ENCODE assay signal across 8 cellular contexts in genomic region chr20:45470262-45470931, GRCh38. TPM values are rescaled to one million over a fixed set of nuclear protein-coding genes. Genes with fewer than 3 reads are reported as not detected.
DNase-seq lines count a peak whose midpoint lies in the region; ATAC-seq, FAIRE-seq and TF ChIP-seq lines count a peak whose summit lies in the region.

No MANE protein-coding gene starts in this region.

- no peak for TF ChIP-seq POLR2A in endothelial cell of umbilical vein (IDR thresholded peaks at IDR 0.05; ENCODE audit: low read depth, low read length)
- TF ChIP-seq POLR2A in tibial nerve (IDR thresholded peaks at IDR 0.05): no peak

- H2AFZ ChIP-seq in endothelial cell of umbilical vein (ENCODE audit: low read depth, low read length): peak overlapping the region; percentile 47

- no TSS peak for BruUV-seq in endothelial cell of umbilical vein (replicated peaks; lab: Mats Ljungman, UMichigan)

- ATAC-seq in HG02623 (IDR thresholded peaks at IDR 0.05; ENCODE audit: unreplicated experiment): peak; percentile 45
- peak; percentile 78 for ATAC-seq in RWPE2 (ENCODE audit: low read depth)
- no peak for ATAC-seq in GM21528 (IDR thresholded peaks at IDR 0.05; ENCODE audit: low FRiP score, unreplicated experiment)

- peak; percentile 23 for DNase-seq in GM12865 (ENCODE audit: low read depth)
- DNase-seq in RWPE2 (ENCODE audit: low spot score): peak; percentile 84
- no peak for DNase-seq in endothelial cell of umbilical vein (ENCODE audit: low read depth, low spot score)
- peak; percentile 45 for DNase-seq in mucosa of gallbladder (ENCODE audit: low spot score)
- no peak for DNase-seq in tibial nerve (ENCODE audit: low spot score in 2 of 2)
- no peak for DNase-seq in SHP77 treated with DMSO at 0.1 percent for 48 hours (lab: John Stamatoyannopoulos, UW)

- no peaks in the 10 kb centered on the region for H3K4me1 ChIP-seq in RWPE2 (ENCODE audit: insufficient read depth, poor library complexity, severe bottlenecking)
- peaks cover 4% of the 10 kb centered on the region for H3K4me1 ChIP-seq in endothelial cell of umbilical vein (ENCODE audit: control insufficient read depth, extremely low read depth, insufficient read depth, low read length)
- peaks cover 0 to 32% (median 14%) of the 10 kb centered on the region in 4 donors for H3K4me1 ChIP-seq in tibial nerve

- intact Hi-C loops in endothelial cell of umbilical vein (cut with micrococcal nuclease): no loop called here

- H3K4me3 ChIP-seq in GM12865 (ENCODE audit: low read depth, low read length) (peak overlapping the region; percentile 18; the same call in 1 of the 2 replicates), RWPE2 (ENCODE audit: severe bottlenecking) (peak overlapping the region; percentile 22), endothelial cell of umbilical vein (replicated peaks in 1 of 3; ENCODE audit: insufficient read depth in 1 of 3, low read depth in 1 of 3, low read length in 3 of 3) (peak overlapping the region in 1 of 3 experiments; percentile 8), tibial nerve (peak overlapping the region; percentile 34 to 59 (median 48))

- CTCF ChIA-PET in endothelial cell of umbilical vein (lab: Charles Lee): interaction anchor here (0.6 to 1.4 kb wide), 3 partner anchors 33 to 111 kb away, joined by 3 to 5 read pairs (median 4); no protein-coding TSS in a partner anchor

- H3K36me3 ChIP-seq in RWPE2 (ENCODE audit: low read depth) (no peaks in the 10 kb centered on the region), endothelial cell of umbilical vein (ENCODE audit: control insufficient read depth in 2 of 2, extremely low read depth in 1 of 2, insufficient read depth in 2 of 2, low read length in 2 of 2) (no peaks in the 10 kb centered on the region), tibial nerve (no peaks in the 10 kb centered on the region)

- H3K79me2 ChIP-seq in endothelial cell of umbilical vein (ENCODE audit: control insufficient read depth, insufficient read depth, low read length): no peaks in the 10 kb centered on the region

- WGBS in tibial nerve, 2 donors: 1 to 3% methylated on average over 8 to 39 of the region's 50 CpGs

- H3K27ac ChIP-seq in RWPE2 (ENCODE audit: poor library complexity, severe bottlenecking): no peak overlapping the region
- no peak overlapping the region for H3K27ac ChIP-seq in endothelial cell of umbilical vein (ENCODE audit: insufficient read depth, low read depth, low read length)
- H3K27ac ChIP-seq in tibial nerve: peak overlapping the region; percentile 53 to 90 (median 75)

- TF ChIP-seq CTCF in GM12865 (IDR thresholded peaks at IDR 0.05; ENCODE audit: insufficient read depth, low read depth, low read length, missing control alignments) (no peak), RWPE2 (IDR thresholded peaks at IDR 0.05; ENCODE audit: poor library complexity, severe bottlenecking) (no peak), endothelial cell of umbilical vein (IDR thresholded peaks at IDR 0.05; ENCODE audit: extremely low read depth in 1 of 2, insufficient read depth in 1 of 2, low read depth in 1 of 2, low read length in 2 of 2) (no peak), tibial nerve (IDR thresholded peaks at IDR 0.05) (no peak)

- no peak for FAIRE-seq in endothelial cell of umbilical vein (lab: Jason Lieb, UNC)

- POLR2A ChIA-PET in endothelial cell of umbilical vein (lab: Charles Lee): no interaction called here

- peak; percentile 26 to 49 for TF ChIP-seq EP300 in tibial nerve (IDR thresholded peaks at IDR 0.05)

- H3K9me3 ChIP-seq in RWPE2 (ENCODE audit: severe bottlenecking) (no peaks in the 10 kb centered on the region), endothelial cell of umbilical vein (replicated peaks; ENCODE audit: control insufficient read depth, insufficient read depth, low read length) (no peaks in the 10 kb centered on the region), tibial nerve (no peaks in the 10 kb centered on the region)

- H4K20me1 ChIP-seq in endothelial cell of umbilical vein (replicated peaks; ENCODE audit: control insufficient read depth, extremely low read depth, insufficient read depth, low read length): no peaks in the 10 kb centered on the region

- dilution Hi-C loops in endothelial cell of umbilical vein (cut with MboI; ENCODE audit: extremely low pct_ligation_motif_present, low sequenced_read_pairs): no loop called here

- H3K9me1 ChIP-seq in endothelial cell of umbilical vein (replicated peaks; ENCODE audit: control insufficient read depth, extremely low read depth, insufficient read depth, low read length): no peaks in the 10 kb centered on the region

- H3K27me3 ChIP-seq in RWPE2 (ENCODE audit: insufficient read depth, poor library complexity, severe bottlenecking) (peaks cover 78% of the 10 kb centered on the region), endothelial cell of umbilical vein (ENCODE audit: control insufficient read depth in 2 of 2, insufficient read depth in 2 of 2, low read length in 2 of 2) (peaks cover 41 to 57% of the 10 kb centered on the region in 2 experiments), tibial nerve (peaks cover 0 to 38% of the 10 kb centered on the region in 2 donors)

- H3K9ac ChIP-seq in endothelial cell of umbilical vein (replicated peaks; ENCODE audit: extremely low read depth, insufficient read depth, low read length): no peak overlapping the region

- H3K4me2 ChIP-seq in endothelial cell of umbilical vein (ENCODE audit: insufficient read depth, low read length): peak overlapping the region; percentile 35

TF ChIP-seq in endothelial cell of umbilical vein, 7 proteins besides CTCF, POLR2A, EP300 and RAD21:
- TF ChIP-seq EZH2 (IDR thresholded peaks at IDR 0.05; ENCODE audit: borderline replicate concordance, low read depth, low read length, severe bottlenecking): peak; percentile 67
- TF ChIP-seq POLR2AphosphoS5 (IDR thresholded peaks at IDR 0.05; ENCODE audit: insufficient read depth, low read depth, low read length): no peak
- TF ChIP-seq MAX (IDR thresholded peaks at IDR 0.05; ENCODE audit: insufficient read depth, insufficient read length): no peak
TF ChIP-seq in endothelial cell of umbilical vein: peak in this region for 1.

RNA-seq across cellular contexts. Expression of gene WFDC2, which starts 0.8 kb away (rescaled TPM):
- total RNA-seq in endothelial cell of umbilical vein (not detected in 2 replicates), mucosa of gallbladder (144 TPM), tibial nerve (1 to 10 TPM in 1 of 4 donors, under 1 TPM in 1, not detected in 2; 0.84 to 3.5 TPM)
- 0.22 TPM in 1 of 2 replicates, not detected in the other for polyA plus RNA-seq in endothelial cell of umbilical vein
- not detected in 2 replicates for polyA plus RNA-seq in endothelial cell of umbilical vein (2011; cell fraction: cytosol; rRNA removed)
- polyA plus RNA-seq in endothelial cell of umbilical vein (2011; cell fraction: nucleus; rRNA removed): not detected in 2 replicates
- not detected in 2 replicates for polyA plus RNA-seq in endothelial cell of umbilical vein (2012)
- not detected in 2 replicates for polyA minus RNA-seq in endothelial cell of umbilical vein
- not detected for polyA minus RNA-seq in endothelial cell of umbilical vein (2011; cell fraction: cytosol; rRNA and poly(A)+ RNA removed)
- not detected in 2 replicates for polyA minus RNA-seq in endothelial cell of umbilical vein (2011; cell fraction: nucleus; rRNA and poly(A)+ RNA removed)

RNA-seq across cellular contexts. Expression of gene SPINT3, which starts 45.0 kb away (rescaled TPM):
- not detected in 2 replicates for total RNA-seq in endothelial cell of umbilical vein
- not detected in 2 replicates for polyA plus RNA-seq in endothelial cell of umbilical vein
- not detected in 2 replicates for polyA plus RNA-seq in endothelial cell of umbilical vein (2011; cell fraction: cytosol; rRNA removed)
- not detected in 2 replicates for polyA plus RNA-seq in endothelial cell of umbilical vein (2011; cell fraction: nucleus; rRNA removed)
- polyA plus RNA-seq in endothelial cell of umbilical vein (2012): not detected in 2 replicates
- not detected in 2 replicates for polyA minus RNA-seq in endothelial cell of umbilical vein
- polyA minus RNA-seq in endothelial cell of umbilical vein (2011; cell fraction: cytosol; rRNA and poly(A)+ RNA removed): not detected
- polyA minus RNA-seq in endothelial cell of umbilical vein (2011; cell fraction: nucleus; rRNA and poly(A)+ RNA removed): not detected in 2 replicates
- not detected for total RNA-seq in mucosa of gallbladder
- total RNA-seq in tibial nerve: not detected

RNA-seq across cellular contexts. Expression of gene PIGT, which starts 54.5 kb away (rescaled TPM):
- total RNA-seq in endothelial cell of umbilical vein (92.7 and 96.8 TPM in 2 replicates), mucosa of gallbladder (98.3 TPM), tibial nerve (10 to 100 TPM; 54.6 to 82.8 (median 69.7) TPM)
- 143 and 162 TPM in 2 replicates for polyA plus RNA-seq in endothelial cell of umbilical vein
- polyA plus RNA-seq in endothelial cell of umbilical vein (2011; cell fraction: cytosol; rRNA removed): 110 and 116 TPM in 2 replicates
- polyA plus RNA-seq in endothelial cell of umbilical vein (2011; cell fraction: nucleus; rRNA removed): 75.5 and 86.2 TPM in 2 replicates
- polyA plus RNA-seq in endothelial cell of umbilical vein (2012): 85.7 and 98.7 TPM in 2 replicates
- polyA minus RNA-seq in endothelial cell of umbilical vein: 70.6 and 79.1 TPM in 2 replicates
- polyA minus RNA-seq in endothelial cell of umbilical vein (2011; cell fraction: cytosol; rRNA and poly(A)+ RNA removed): 50.8 TPM
- polyA minus RNA-seq in endothelial cell of umbilical vein (2011; cell fraction: nucleus; rRNA and poly(A)+ RNA removed): 47.8 and 52.4 TPM in 2 replicates

Comparison
In these comparisons a context has a peak if more than half of its experiments do, and no peak if none do; other contexts are left out.
1. DNase-seq: peak in GM12865 (single experiment), RWPE2 (single experiment) and mucosa of gallbladder (single experiment); none in endothelial cell of umbilical vein (single experiment), tibial nerve (0 of 2) and SHP77 treated with DMSO at 0.1 percent for 48 hours (single experiment).
2. H3K27ac ChIP-seq: peak in tibial nerve (4 of 4); none in RWPE2 (single experiment) and endothelial cell of umbilical vein (single experiment).
3. RNA of gene WFDC2, which starts 0.8 kb away (total RNA-seq): 144 TPM in mucosa of gallbladder (single experiment); 0.84 to 3.5 TPM in tibial nerve and not detected in endothelial cell of umbilical vein; every median in the first group is over 10 times any median in the second.